Comparison of ENCODE assay signal across 8 cellular contexts in genomic region chr12:27969901-27970390, GRCh38. TPM values are rescaled to one million over a fixed set of nuclear protein-coding genes. Genes with fewer than 3 reads are reported as not detected.
DNase-seq lines count a peak whose midpoint lies in the region; ATAC-seq and TF ChIP-seq lines count a peak whose summit lies in the region.

No MANE protein-coding gene starts in this region.

- TF ChIP-seq CTCF in MCF 10A (IDR thresholded peaks at IDR 0.05; ENCODE audit: unreplicated experiment), result peak; percentile 35

- H3K4me1 Mint-ChIP-seq in MCF 10A (ENCODE audit: insufficient read depth, unreplicated experiment), result peaks cover 46% of the 10 kb centered on the region

- H3K36me3 Mint-ChIP-seq in MCF 10A (ENCODE audit: insufficient read depth, unreplicated experiment), result peaks cover 6% of the 10 kb centered on the region

- no peaks in the 10 kb centered on the region for H3K9me3 Mint-ChIP-seq in MCF 10A (ENCODE audit: unreplicated experiment)

- BruUV-seq in MCF 10A (replicated peaks; lab: Mats Ljungman, UMichigan), result no TSS peak

- peak overlapping the region; percentile 90 for H3K4me3 Mint-ChIP-seq in MCF 10A (ENCODE audit: unreplicated experiment)

- CTCF ChIA-PET in MCF 10A (lab: Yijun Ruan, JAX), result interaction anchor here (0.6 to 2.7 kb wide), 16 partner anchors 27 to 903 kb away, joined by 3 to 28 read pairs (median 4); no protein-coding TSS in a partner anchor

- ATAC-seq in GM19397 (IDR thresholded peaks at IDR 0.05; ENCODE audit: unreplicated experiment) (peak; percentile 74), HG03442 (IDR thresholded peaks at IDR 0.05; ENCODE audit: unreplicated experiment) (peak; percentile 69), SK-N-SH treated with all-trans-retinoic acid at 6 μM for 48 hours (peak; percentile 69)

- no peaks in the 10 kb centered on the region for H3K27me3 Mint-ChIP-seq in MCF 10A (ENCODE audit: insufficient read depth, unreplicated experiment)

- H3K27ac Mint-ChIP-seq in MCF 10A (ENCODE audit: low read depth, unreplicated experiment), result peak overlapping the region; percentile 76

- POLR2A ChIA-PET in MCF 10A (lab: Yijun Ruan, JAX), result interaction anchor here (0.5 to 2.7 kb wide), 8 partner anchors 83 to 910 kb away, joined by 3 to 16 read pairs (median 4); partner anchors contain the start of gene CCDC91

- peak; percentile 75 for DNase-seq in COLO668 (lab: John Stamatoyannopoulos, UW; ENCODE audit: unreplicated experiment)
- DNase-seq in MCF 10A (ENCODE audit: unreplicated experiment), result peak; percentile 79
- DNase-seq in inferior parietal cortex (ENCODE audit: extremely low spot score), result peak; percentile 17
- DNase-seq in stimulated activated CD4-positive, alpha-beta T cell treated with anti-CD3 and anti-CD28 coated beads, Interleukin-12 subunit alpha, Interleukin-12 subunit beta, amount 100 ng/mL, for 24 hours (ENCODE audit: low read depth in 2 of 2), result peak; percentile 30 to 58
- no peak for DNase-seq in pons (ENCODE audit: low spot score)

- intact Hi-C loops in MCF 10A (cut with micrococcal nuclease), result loop anchor here (1.0 to 5.0 kb wide), 4 partner anchors 52 to 993 kb away; no protein-coding TSS in a partner anchor

TF ChIP-seq in SK-N-SH treated with all-trans-retinoic acid at 6 μM for 48 hours, 23 proteins besides CTCF, POLR2A, EP300 and RAD21:
- no peak for TF ChIP-seq SNAI2 (CRISPR knock-in tag; IDR thresholded peaks at IDR 0.05)
- peak; percentile 38; the same call in 1 of the 2 replicates for TF ChIP-seq PATZ1 (CRISPR knock-in tag; IDR thresholded peaks at IDR 0.05; ENCODE audit: borderline replicate concordance)
- TF ChIP-seq CSRNP3 (CRISPR knock-in tag; IDR thresholded peaks at IDR 0.05), result no peak

RNA-seq across cellular contexts. Expression of gene PTHLH, which starts 2.6 kb away (rescaled TPM):
- 3.8 and 5.4 TPM in 2 replicates for total RNA-seq in MCF 10A (2022)
